Comparison of ENCODE assay signal across 1 cellular context in the genomic region with DNA sequence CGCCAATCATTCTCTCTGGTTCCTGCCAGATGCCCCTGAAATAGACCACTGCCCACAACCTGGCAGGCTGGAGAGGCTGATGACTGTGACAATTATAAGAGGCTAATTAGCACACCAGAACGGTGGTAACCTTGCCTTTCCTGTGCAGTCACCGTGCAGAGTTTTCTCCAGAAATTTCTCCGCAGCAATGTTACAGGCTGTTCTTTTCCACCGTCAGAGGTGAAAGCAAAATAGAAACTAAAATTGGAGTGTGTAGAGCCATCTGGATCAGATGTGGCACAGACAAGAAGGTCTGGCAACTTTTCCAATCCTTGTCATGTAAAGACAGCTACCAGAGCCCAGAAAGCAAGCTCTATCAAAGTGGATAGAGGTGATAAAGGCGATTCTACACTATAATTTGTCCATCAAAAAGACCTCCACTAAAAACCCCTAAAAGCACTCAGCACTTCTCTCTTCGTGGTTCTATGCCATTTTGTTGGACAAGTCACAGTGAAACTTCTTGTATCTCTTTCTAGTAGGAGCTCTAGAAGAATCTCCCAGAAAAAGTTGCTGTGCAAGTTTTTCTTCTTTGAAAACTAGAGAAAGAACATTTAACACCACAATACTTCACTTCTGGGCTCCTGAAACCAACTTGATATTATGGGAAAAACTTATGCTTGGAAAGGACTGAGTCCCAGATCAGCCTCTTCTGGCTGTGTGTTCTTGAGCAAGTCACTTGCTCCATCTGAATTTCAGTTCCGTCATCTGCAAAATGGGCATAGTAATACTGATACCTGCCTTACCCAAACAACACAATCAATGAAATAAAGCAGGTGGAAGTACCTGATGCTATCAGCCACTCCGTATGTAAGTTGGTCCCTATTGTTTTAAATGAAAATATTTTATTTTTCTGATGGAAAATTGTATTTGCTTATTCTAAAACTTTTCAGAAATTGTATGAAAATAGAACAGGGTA.
TF ChIP-seq lines count a peak whose summit lies in the region.

No MANE protein-coding gene starts in this region.

TF ChIP-seq in GM23338, 12 proteins besides CTCF, POLR2A, EP300 and RAD21 (continued from another document):
- no peak for TF ChIP-seq ZNF462 (CRISPR knock-in tag; IDR thresholded peaks at IDR 0.05)
- TF ChIP-seq POLR2AphosphoS5 (IDR thresholded peaks at IDR 0.05; ENCODE audit: low read depth), result no peak
- TF ChIP-seq NANOG (IDR thresholded peaks at IDR 0.05; ENCODE audit: borderline replicate concordance), result no peak
